ENCODE assay signal across 8 cellular contexts in genomic region chr14:77707724-77708408, GRCh38. TPM values are rescaled to one million over a fixed set of nuclear protein-coding genes. Genes with fewer than 3 reads are reported as not detected.
DNase-seq lines count a peak whose midpoint lies in the region; ATAC-seq and TF ChIP-seq lines count a peak whose summit lies in the region.

TSS of gene ALKBH1 (minus strand) at chr14:77708023. CDS start at chr14:77708004, 19 bp downstream.
TSS of gene SLIRP (plus strand) at chr14:77708103. CDS start at chr14:77708112, 9 bp downstream.

- H3K4me3 Mint-ChIP-seq in Calu3 (ENCODE audit: low read depth, unreplicated experiment) (peak within 1 kb of the TSS; percentile 91), endothelial cell (ENCODE audit: unreplicated experiment) (peak within 1 kb of the TSS; percentile 96), mesothelial cell of epicardium (peak within 1 kb of the TSS; percentile 96)

- H3K27me3 Mint-ChIP-seq in Calu3 (ENCODE audit: unreplicated experiment) = no peaks in the 10 kb centered on the region
- H3K27me3 Mint-ChIP-seq in endothelial cell (ENCODE audit: unreplicated experiment) = peaks cover 2% of the 10 kb centered on the region
- H3K27me3 Mint-ChIP-seq in mesothelial cell of epicardium (ENCODE audit: low read depth) = no peaks in the 10 kb centered on the region

- ATAC-seq in GM21390 (IDR thresholded peaks at IDR 0.05; ENCODE audit: unreplicated experiment) = peak; percentile 99

- intact Hi-C loops in Calu3 (cut with micrococcal nuclease; ENCODE audit: unreplicated experiment) = loop anchor here (2.0 to 5.0 kb wide), 3 partner anchors 51 to 249 kb away; partner anchors contain the start of gene AHSA1

- DNase-seq in Calu3 (peak; percentile 85), HUDEP-2 (lab: John Stamatoyannopoulos, UW; ENCODE audit: unreplicated experiment in 76 of 76) (peak in 75 of 76 experiments; percentile 13 to 85 (median 69)), NOMO-1 treated with dmso at 0.1 percent for 144 hours (lab: John Stamatoyannopoulos, UW; ENCODE audit: unreplicated experiment) (peak; percentile 87), endothelial cell (ENCODE audit: low spot score) (peak; percentile 83), mesothelial cell of epicardium (ENCODE audit: low spot score in 2 of 2, unreplicated experiment in 2 of 2) (peak; percentile 49 to 74)
- peak; percentile 66 for DNase-seq in activated CD8-positive, alpha-beta memory T cell treated with anti-CD3 and anti-CD28 coated beads, Interleukin-2, amount 50 U/mL, for 1 hour (ENCODE audit: extremely low read depth)
- peak; percentile 73 to 78 for DNase-seq in stimulated activated CD8-positive, alpha-beta memory T cell treated with anti-CD3 and anti-CD28 coated beads, Interleukin-15, amount 100 ng/mL, for 48 hours (ENCODE audit: low read depth in 2 of 2)

- H3K27ac Mint-ChIP-seq in Calu3 (ENCODE audit: unreplicated experiment) = peak within 1 kb of the TSS; percentile 85
- H3K27ac Mint-ChIP-seq in endothelial cell (ENCODE audit: unreplicated experiment) = peak within 1 kb of the TSS; percentile 62
- peak within 1 kb of the TSS; percentile 94 for H3K27ac Mint-ChIP-seq in mesothelial cell of epicardium

- H3K36me3 Mint-ChIP-seq in Calu3 (ENCODE audit: insufficient read depth, unreplicated experiment) (peaks cover 33% of the 10 kb centered on the region), endothelial cell (ENCODE audit: low read depth, unreplicated experiment) (peaks cover 3% of the 10 kb centered on the region), mesothelial cell of epicardium (peaks cover 3% of the 10 kb centered on the region)

- BruUV-seq in Calu3 (replicated peaks; lab: Mats Ljungman, UMichigan) = no TSS peak

- H3K9me3 Mint-ChIP-seq in Calu3 (ENCODE audit: low read depth, unreplicated experiment) = no peaks in the 10 kb centered on the region
- H3K9me3 Mint-ChIP-seq in endothelial cell (ENCODE audit: unreplicated experiment) = no peaks in the 10 kb centered on the region
- H3K9me3 Mint-ChIP-seq in mesothelial cell of epicardium = no peaks in the 10 kb centered on the region

- TF ChIP-seq CTCF in Calu3 (IDR thresholded peaks at IDR 0.05; ENCODE audit: unreplicated experiment) (no peak), endothelial cell (IDR thresholded peaks at IDR 0.05; ENCODE audit: unreplicated experiment) (no peak), mesothelial cell of epicardium (IDR thresholded peaks at IDR 0.05; ENCODE audit: unreplicated experiment) (no peak)

- CTCF ChIA-PET in Calu3 (lab: Charles Lee) = no interaction called here

- H3K4me1 Mint-ChIP-seq in Calu3 (ENCODE audit: low read depth, unreplicated experiment) = peaks cover 19% of the 10 kb centered on the region
- H3K4me1 Mint-ChIP-seq in endothelial cell (ENCODE audit: unreplicated experiment) = peaks cover 36% of the 10 kb centered on the region
- peaks cover 27% of the 10 kb centered on the region for H3K4me1 Mint-ChIP-seq in mesothelial cell of epicardium

RNA-seq across cellular contexts. Expression of gene ALKBH1, which starts in this region (rescaled TPM):
- total RNA-seq in Calu3 (2022) (12.8 and 16.7 TPM in 2 replicates), endothelial cell (ENCODE audit: unreplicated experiment) (10.8 TPM), mesothelial cell of epicardium (10.9 to 13.2 TPM (median 12.3 TPM) in 3 replicates)

RNA-seq across cellular contexts. Expression of gene SLIRP, which starts in this region (rescaled TPM):
- total RNA-seq in Calu3 (2022) = 137 and 166 TPM in 2 replicates
- 94.7 TPM for total RNA-seq in endothelial cell (ENCODE audit: unreplicated experiment)
- total RNA-seq in mesothelial cell of epicardium = 88.5 to 106 TPM (median 104 TPM) in 3 replicates

Comparison
In these comparisons a context has a peak if more than half of its experiments do, and no peak if none do; other contexts are left out.
1. Peak in every context shown above with its lines: DNase-seq and ATAC-seq.